Comparison of ENCODE assay signal across 7 cellular contexts in the genomic region with DNA sequence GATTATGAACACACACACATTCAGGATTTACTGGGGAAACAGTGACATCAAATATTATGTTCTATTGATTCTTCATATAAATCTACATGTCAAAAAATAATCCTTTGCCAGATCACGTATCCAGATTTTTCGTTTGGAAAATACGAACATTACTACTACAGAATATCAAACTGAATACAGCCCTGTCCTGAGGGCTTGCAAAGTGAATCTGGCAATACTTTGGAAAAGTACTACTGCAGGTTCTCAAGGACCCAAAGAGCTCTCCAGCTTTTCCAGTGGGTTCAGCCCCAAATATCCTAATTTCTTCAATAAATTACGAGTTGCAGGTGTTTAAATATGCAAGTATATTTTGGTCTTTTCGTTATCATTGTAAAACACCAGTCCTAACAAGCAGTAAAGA. TPM values are rescaled to one million over a fixed set of nuclear protein-coding genes. Genes with fewer than 3 reads are reported as not detected.
DNase-seq lines count a peak whose midpoint lies in the region; ATAC-seq lines count a peak whose summit lies in the region.

No MANE protein-coding gene starts in this region.

- DNase-seq in T-cell (no peak), Right ventricle myocardium superior (no peak), NCI-H1105 (lab: John Stamatoyannopoulos, UW) (no peak), NCI-H2171 (lab: John Stamatoyannopoulos, UW) (no peak)

- H3K4me3 Mint-ChIP-seq in T-cell, result peak overlapping the region; percentile 99 to 100 (median 100)

- peak overlapping the region in 1 of 2 donors; percentile 99 for H3K27ac Mint-ChIP-seq in T-cell

- peaks cover 43 to 49% (median 45%) of the 10 kb centered on the region in 3 donors for H3K4me1 Mint-ChIP-seq in T-cell

- POLR2A ChIA-PET in T-cell (lab: Charles Lee), result no interaction called here

- peaks cover 3% of the 10 kb centered on the region for H3K36me3 Mint-ChIP-seq in T-cell

- ATAC-seq in GM18517 (IDR thresholded peaks at IDR 0.05; ENCODE audit: unreplicated experiment) (peak; percentile 26), HG02798 (IDR thresholded peaks at IDR 0.05; ENCODE audit: poor library complexity, unreplicated experiment) (peak; percentile 13), T-cell (replicated peaks in 1 of 4) (peak in 3 of 4 experiments; percentile 9 to 20 (median 12)), Right ventricle myocardium superior (ENCODE audit: poor library complexity) (peak; percentile 63)

- H3K27ac ChIP-seq in skin epidermis, result peak overlapping the region in 17 of 21 experiments; percentile 82 to 96 (median 90)

- intact Hi-C loops in Right ventricle myocardium superior (cut with DNase I), result no loop called here

- H3K9me3 Mint-ChIP-seq in T-cell, result peaks cover 0 to 8% (median 8%) of the 10 kb centered on the region in 3 donors

- peak overlapping the region; percentile 51 to 93 (median 70) for H3K4me3 ChIP-seq in skin epidermis

- CTCF ChIA-PET in T-cell (lab: Charles Lee), result no interaction called here

- peaks cover 24 to 27% of the 10 kb centered on the region in 2 donors for H3K27me3 Mint-ChIP-seq in T-cell

RNA-seq across cellular contexts. Expression of gene NDUFS4, which starts 0.4 kb away (rescaled TPM):
- 10 to 100 TPM; 22.2 to 29.5 (median 25.0) TPM for total RNA-seq in T-cell
- 218 TPM for total RNA-seq in Right ventricle myocardium superior

Comparison
In these comparisons a context has a peak if more than half of its experiments do, and no peak if none do; other contexts are left out.
1. ATAC-seq: peak in every context shown above with its lines; median percentile 63 in Right ventricle myocardium superior; 26 in GM18517; 13 in HG02798; 12 in T-cell.